29 cellular contexts compared by ENCODE assay signal in the genomic region with DNA sequence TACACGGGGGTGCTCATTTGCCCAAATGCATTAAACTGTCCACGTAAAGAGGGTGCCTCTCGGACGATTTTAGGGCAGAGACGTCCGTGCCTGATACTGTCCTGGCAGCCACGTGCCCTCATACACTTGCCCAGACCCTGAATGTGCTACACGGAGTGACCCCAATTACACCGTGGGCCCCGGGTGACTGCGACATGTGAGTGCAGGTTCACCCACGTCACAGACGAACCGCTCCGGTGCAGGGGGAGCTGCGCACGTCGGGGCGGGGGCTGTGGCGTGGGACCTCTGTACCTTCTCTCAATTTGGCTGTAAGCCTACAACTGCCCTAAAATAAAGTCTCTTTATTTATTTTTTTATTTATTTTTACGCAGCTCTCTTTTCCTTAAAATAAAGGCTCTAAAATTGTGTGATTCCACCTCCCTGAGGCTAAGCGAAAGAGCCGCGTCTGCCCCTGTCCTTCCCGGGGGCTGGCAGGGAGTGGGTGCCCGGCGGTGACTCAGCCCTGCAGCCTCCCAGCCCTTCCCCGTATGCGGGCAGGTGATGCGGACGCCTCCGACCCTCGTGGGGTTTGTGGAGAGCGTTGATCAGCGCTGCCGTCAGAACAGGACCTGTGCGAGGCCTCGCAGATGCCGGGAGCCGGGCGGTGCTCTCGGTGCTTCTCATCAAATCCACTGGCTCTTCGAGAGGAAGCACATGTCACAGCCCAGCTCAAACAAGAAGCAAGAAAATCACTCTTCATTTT. TPM values are rescaled to one million over a fixed set of nuclear protein-coding genes. Genes with fewer than 3 reads are reported as not detected.
DNase-seq lines count a peak whose midpoint lies in the region; ATAC-seq and TF ChIP-seq lines count a peak whose summit lies in the region.
"Had no signal": no experiment of that assay in that cellular context is flagged by ENCODE, and none has a peak within 500 bp of the region (broad histone marks: within the 10 kb centered on the region; RNA-seq: fewer than 3 reads in every experiment).

No MANE protein-coding gene starts in this region.

- H4K91ac ChIP-seq in neuronal stem cell (ENCODE audit: low read depth, low read length, poor library complexity), result no peak overlapping the region

- no peak for ATAC-seq in HG03571 (IDR thresholded peaks at IDR 0.05; ENCODE audit: unreplicated experiment)
- ATAC-seq in GM21515 (IDR thresholded peaks at IDR 0.05; ENCODE audit: unreplicated experiment), result no peak
- ATAC-seq: activated CD8-positive, alpha-beta T cell treated with anti-CD3 and anti-CD28 coated beads for 36 hours; HCT116; naive thymus-derived CD4-positive, alpha-beta T cell had no signal

- H4K8ac ChIP-seq in neuronal stem cell (ENCODE audit: low read depth, low read length), result no peak overlapping the region

- peak overlapping the region; percentile 53 for H2AFZ ChIP-seq in neuronal stem cell (ENCODE audit: low read length)

- intact Hi-C loops in esophagus muscularis mucosa (cut with DNase I), result no loop called here

- H3K4me1 ChIP-seq in BLaER1 (peaks cover 100% of the 10 kb centered on the region), esophagus muscularis mucosa (peaks cover 5 to 32% (median 20%) of the 10 kb centered on the region in 4 donors), neuronal stem cell (ENCODE audit: control insufficient read depth in 2 of 2, insufficient read depth in 1 of 2, low read depth in 1 of 2, low read length in 2 of 2) (peaks cover 0 to 15% of the 10 kb centered on the region in 2 donors)
- H3K4me1 ChIP-seq: prostate gland had no signal

- H3K18ac ChIP-seq in neuronal stem cell (ENCODE audit: low read length), result peak overlapping the region; percentile 83

- no peak for TF ChIP-seq POLR2A in esophagus muscularis mucosa (IDR thresholded peaks at IDR 0.05; ENCODE audit: low read depth)

- DNase-seq in CD1c-positive myeloid dendritic cell (ENCODE audit: extremely low spot score), result peak; percentile 32
- DNase-seq in esophagus muscularis mucosa (ENCODE audit: extremely low spot score), result no peak
- no peak for DNase-seq in neuronal stem cell (ENCODE audit: low spot score)
- no peak for DNase-seq in NCI-H2227 treated with DMSO at 0.1 percent for 48 hours (lab: John Stamatoyannopoulos, UW)
- DNase-seq: activated CD8-positive, alpha-beta T cell treated with anti-CD3 and anti-CD28 coated beads for 36 hours; activated naive CD4-positive, alpha-beta T cell treated with anti-CD3 and anti-CD28 coated beads, Interleukin-2, amount 10 ng/mL, durations not matched to agents 7 days and 5 days; Calu3; DMS79; endodermal cell; GDM1; IMR-90; naive thymus-derived CD4-positive, alpha-beta T cell; NCI-H1048; NCI-H2029; NCI-H526; occipital lobe; SJCRH30; stimulated activated CD4-positive, alpha-beta T cell treated with anti-CD3 and anti-CD28 coated beads, Interleukin-15, amount 100 ng/mL, for 24 hours; stimulated activated CD4-positive, alpha-beta T cell treated with anti-CD3 and anti-CD28 coated beads, Interleukin-4, amount 100 ng/mL, for 4 hours; SW 1271; T-helper 9 cell; transverse colon had no signal

- H2AK5ac ChIP-seq in neuronal stem cell (ENCODE audit: low read depth, low read length), result peak overlapping the region; percentile 70

- WGBS in esophagus muscularis mucosa, result 57% methylated on average over 38 of the region's 43 CpGs
- no CpG with 5 or more reads among the region's 43 CpGs for WGBS in neuronal stem cell (ENCODE audit: extremely low coverage in 2 of 2, insufficient read length in 2 of 2, insufficient replicate concordance in 1 of 2), 2 donors

- H3K4me3 ChIP-seq in BLaER1 (no peak overlapping the region), esophagus muscularis mucosa (no peak overlapping the region), neuronal stem cell (ENCODE audit: low read length in 2 of 2) (no peak overlapping the region)
- H3K4me3 ChIP-seq: adrenal gland, prostate gland, SJCRH30, transverse colon had no signal

- H3K27me3 ChIP-seq in BLaER1 (peaks cover 1% of the 10 kb centered on the region; the same call in 1 of the 2 replicates), esophagus muscularis mucosa (peaks cover 0 to 42% (median 0%) of the 10 kb centered on the region in 4 donors), neuronal stem cell (ENCODE audit: control insufficient read depth in 3 of 3, insufficient read depth in 3 of 3, low read depth in 1 of 3, low read length in 3 of 3) (peaks cover 0 to 2% (median 0%) of the 10 kb centered on the region in 3 experiments)

- peaks cover 2% of the 10 kb centered on the region for H3K79me1 ChIP-seq in neuronal stem cell (ENCODE audit: low read depth, low read length)

- peak overlapping the region; percentile 67 for H3K9ac ChIP-seq in BLaER1
- no peak overlapping the region for H3K9ac ChIP-seq in neuronal stem cell (ENCODE audit: low read depth, low read length, poor library complexity)

- no peak for TF ChIP-seq EP300 in esophagus muscularis mucosa (IDR thresholded peaks at IDR 0.05)

- H2BK120ac ChIP-seq in neuronal stem cell (ENCODE audit: low read depth, low read length), result no peak overlapping the region

- TF ChIP-seq CTCF in esophagus muscularis mucosa (IDR thresholded peaks at IDR 0.05), result no peak

- peak overlapping the region; percentile 93 for H3K27ac ChIP-seq in BLaER1
- H3K27ac ChIP-seq in esophagus muscularis mucosa (replicated peaks in 1 of 4), result peak overlapping the region in 3 of 4 donors; percentile 34 to 54 (median 43)
- no peak overlapping the region for H3K27ac ChIP-seq in neuronal stem cell (replicated peaks; ENCODE audit: low read length)
- H3K27ac ChIP-seq: C4-2B, prostate gland, SJCRH30 had no signal

- peak overlapping the region; percentile 67 for H2BK15ac ChIP-seq in neuronal stem cell (ENCODE audit: low read length)

- no peak overlapping the region for H3K4ac ChIP-seq in neuronal stem cell (ENCODE audit: low read length)

- peak overlapping the region; percentile 43 for H3K23ac ChIP-seq in neuronal stem cell (ENCODE audit: low read depth, low read length, poor library complexity)

- no peak overlapping the region for H2BK5ac ChIP-seq in neuronal stem cell (ENCODE audit: low read length)

- H3K9me3 ChIP-seq in BLaER1, result no peaks in the 10 kb centered on the region
- H3K9me3 ChIP-seq in esophagus muscularis mucosa, result no peaks in the 10 kb centered on the region
- peaks cover 0 to 2% of the 10 kb centered on the region in 2 donors for H3K9me3 ChIP-seq in neuronal stem cell (replicated peaks in 1 of 2; ENCODE audit: control insufficient read depth in 2 of 2, insufficient read depth in 1 of 2, low read depth in 1 of 2, low read length in 2 of 2)
- H3K9me3 ChIP-seq: adrenal gland, prostate gland, SJCRH30, transverse colon had no signal

- no peak overlapping the region for H3K14ac ChIP-seq in neuronal stem cell (ENCODE audit: low read length)

- H4K20me1 ChIP-seq in BLaER1, result no peaks in the 10 kb centered on the region

- H3K4me2 ChIP-seq in BLaER1, result peak overlapping the region; percentile 99
- no peak overlapping the region for H3K4me2 ChIP-seq in neuronal stem cell (ENCODE audit: insufficient read depth, low read length, poor library complexity, severe bottlenecking)

- H2BK12ac ChIP-seq in neuronal stem cell (ENCODE audit: low read length), result peak overlapping the region; percentile 73

- H3K36me3 ChIP-seq in BLaER1 (no peaks in the 10 kb centered on the region), esophagus muscularis mucosa (no peaks in the 10 kb centered on the region), neuronal stem cell (replicated peaks in 1 of 2; ENCODE audit: control insufficient read depth in 2 of 2, insufficient read depth in 2 of 2, low read length in 2 of 2) (no peaks in the 10 kb centered on the region)
- H3K36me3 ChIP-seq: adrenal gland, prostate gland, SJCRH30, transverse colon had no signal

RNA-seq across cellular contexts. Expression of a gene that starts 9.2 kb away (rescaled TPM):
- 100 to 1,000 TPM in 1 of 4 donors, 10 to 100 TPM in 3; 33.2 to 134 (median 78.7) TPM for total RNA-seq in esophagus muscularis mucosa
- polyA plus RNA-seq in neuronal stem cell (2013, experiment 1 of 2), result 33.1 TPM
- polyA plus RNA-seq in neuronal stem cell (2013, experiment 2 of 2), result 32.0 TPM
- polyA plus RNA-seq: naive thymus-derived CD4-positive, alpha-beta T cell had no signal

RNA-seq across cellular contexts. Expression of a gene that starts 33.8 kb away (rescaled TPM):
- 10 to 100 TPM; 22.0 to 52.8 (median 39.3) TPM for total RNA-seq in esophagus muscularis mucosa
- 3.7 TPM for polyA plus RNA-seq in neuronal stem cell (2013, experiment 1 of 2)
- 3.5 TPM for polyA plus RNA-seq in neuronal stem cell (2013, experiment 2 of 2)

RNA-seq across cellular contexts. Expression of a gene that starts 58.9 kb away (rescaled TPM):
- total RNA-seq in esophagus muscularis mucosa, result 10 to 100 TPM in 3 of 4 donors, 1 to 10 TPM in 1; 6.6 to 27.8 (median 21.5) TPM
- polyA plus RNA-seq in neuronal stem cell (2013, experiment 1 of 2), result 40.0 TPM
- polyA plus RNA-seq in neuronal stem cell (2013, experiment 2 of 2), result 39.1 TPM
